In the genomic region with DNA sequence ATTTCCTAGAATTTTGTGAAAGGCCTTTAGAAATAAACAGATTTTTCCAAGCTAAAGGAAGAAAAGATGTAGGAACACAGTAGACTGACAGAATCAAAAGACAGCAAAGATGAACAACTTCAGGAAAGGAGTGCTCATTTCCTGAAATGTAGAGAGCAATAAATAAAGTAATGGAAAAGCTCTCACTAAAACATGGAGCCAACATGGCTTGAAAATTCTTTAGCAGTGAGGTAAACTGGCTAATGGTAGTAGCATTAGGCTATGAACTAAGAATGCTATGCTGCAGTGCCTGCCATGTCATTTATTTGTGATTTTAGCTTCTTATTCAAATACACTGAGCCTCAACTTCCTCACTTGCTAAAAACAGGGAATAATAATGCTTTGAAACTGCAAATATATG, we compare ENCODE assay signal across 1 cellular context.
TF ChIP-seq lines count a peak whose summit lies in the region.

No MANE protein-coding gene starts in this region.

TF ChIP-seq in GM23338, 12 proteins besides CTCF, POLR2A, EP300 and RAD21 (continued from another document):
- TF ChIP-seq ZNF462 (CRISPR knock-in tag; IDR thresholded peaks at IDR 0.05) (no peak), EZH2phosphoT487 (IDR thresholded peaks at IDR 0.05; ENCODE audit: unreplicated experiment) (no peak)
